1 cellular context compared by ENCODE assay signal in the genomic region with DNA sequence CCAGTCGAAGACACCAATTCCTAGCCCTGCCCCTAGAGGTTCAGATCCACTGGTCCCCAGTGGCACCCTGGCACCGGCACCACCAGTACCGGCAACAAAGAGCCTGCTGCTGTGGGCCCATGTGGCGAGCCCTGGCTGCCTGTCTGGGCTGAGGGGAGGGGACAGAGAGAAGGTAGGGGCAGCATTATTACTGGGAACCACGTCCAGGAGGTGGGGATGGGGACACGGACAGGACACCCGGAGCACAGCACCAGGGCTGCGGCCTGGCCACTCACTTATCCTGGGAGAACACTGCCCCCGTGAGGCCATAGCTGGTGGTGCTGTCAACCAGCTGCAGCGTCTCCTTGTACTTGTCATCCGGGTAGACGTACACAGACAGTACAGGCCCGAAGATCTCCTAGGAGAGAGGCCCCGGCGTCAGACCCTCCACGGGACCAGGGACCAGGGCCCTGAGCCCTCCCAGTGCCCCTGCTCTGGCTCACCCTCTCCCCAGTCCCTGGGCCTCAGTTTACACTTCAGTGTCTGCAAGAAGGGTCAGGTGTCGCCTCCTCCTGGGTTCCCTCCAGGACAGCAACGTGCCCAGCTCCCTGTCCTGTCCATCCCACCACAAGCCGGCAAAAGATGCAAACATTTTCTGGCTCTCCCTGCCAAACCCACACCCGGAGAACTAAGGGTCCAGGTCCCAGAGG.
TF ChIP-seq lines count a peak whose summit lies in the region.

No MANE protein-coding gene starts in this region.

TF ChIP-seq in liver, 16 proteins besides CTCF, POLR2A, EP300 and RAD21 (continued from another document):
- TF ChIP-seq, protein P1, sequence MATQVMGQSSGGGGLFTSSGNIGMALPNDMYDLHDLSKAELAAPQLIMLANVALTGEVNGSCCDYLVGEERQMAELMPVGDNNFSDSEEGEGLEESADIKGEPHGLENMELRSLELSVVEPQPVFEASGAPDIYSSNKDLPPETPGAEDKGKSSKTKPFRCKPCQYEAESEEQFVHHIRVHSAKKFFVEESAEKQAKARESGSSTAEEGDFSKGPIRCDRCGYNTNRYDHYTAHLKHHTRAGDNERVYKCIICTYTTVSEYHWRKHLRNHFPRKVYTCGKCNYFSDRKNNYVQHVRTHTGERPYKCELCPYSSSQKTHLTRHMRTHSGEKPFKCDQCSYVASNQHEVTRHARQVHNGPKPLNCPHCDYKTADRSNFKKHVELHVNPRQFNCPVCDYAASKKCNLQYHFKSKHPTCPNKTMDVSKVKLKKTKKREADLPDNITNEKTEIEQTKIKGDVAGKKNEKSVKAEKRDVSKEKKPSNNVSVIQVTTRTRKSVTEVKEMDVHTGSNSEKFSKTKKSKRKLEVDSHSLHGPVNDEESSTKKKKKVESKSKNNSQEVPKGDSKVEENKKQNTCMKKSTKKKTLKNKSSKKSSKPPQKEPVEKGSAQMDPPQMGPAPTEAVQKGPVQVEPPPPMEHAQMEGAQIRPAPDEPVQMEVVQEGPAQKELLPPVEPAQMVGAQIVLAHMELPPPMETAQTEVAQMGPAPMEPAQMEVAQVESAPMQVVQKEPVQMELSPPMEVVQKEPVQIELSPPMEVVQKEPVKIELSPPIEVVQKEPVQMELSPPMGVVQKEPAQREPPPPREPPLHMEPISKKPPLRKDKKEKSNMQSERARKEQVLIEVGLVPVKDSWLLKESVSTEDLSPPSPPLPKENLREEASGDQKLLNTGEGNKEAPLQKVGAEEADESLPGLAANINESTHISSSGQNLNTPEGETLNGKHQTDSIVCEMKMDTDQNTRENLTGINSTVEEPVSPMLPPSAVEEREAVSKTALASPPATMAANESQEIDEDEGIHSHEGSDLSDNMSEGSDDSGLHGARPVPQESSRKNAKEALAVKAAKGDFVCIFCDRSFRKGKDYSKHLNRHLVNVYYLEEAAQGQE (IDR thresholded peaks at IDR 0.05) = no peak
- TF ChIP-seq TAF1 (conservative IDR thresholded peaks at IDR 0.05) (no peak), RXRA (IDR thresholded peaks at IDR 0.05) (no peak), FOXA2 (IDR thresholded peaks at IDR 0.05) (no peak), HNF4A (conservative IDR thresholded peaks at IDR 0.05) (no peak)
- TF ChIP-seq, protein P2, sequence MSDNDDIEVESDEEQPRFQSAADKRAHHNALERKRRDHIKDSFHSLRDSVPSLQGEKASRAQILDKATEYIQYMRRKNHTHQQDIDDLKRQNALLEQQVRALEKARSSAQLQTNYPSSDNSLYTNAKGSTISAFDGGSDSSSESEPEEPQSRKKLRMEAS (IDR thresholded peaks at IDR 0.05) = no peak
